23 cellular contexts compared by ENCODE assay signal in genomic region chr2:12987246-12987645, GRCh38.
"Had no signal": no experiment of that assay in that cellular context is flagged by ENCODE, and none has a peak within 500 bp of the region (broad histone marks: within the 10 kb centered on the region; RNA-seq: fewer than 3 reads in every experiment).

No MANE protein-coding gene starts in this region.

- H3K79me2 ChIP-seq: parathyroid adenoma had no signal

- H3K4me2 ChIP-seq: smooth muscle cell had no signal

- FAIRE-seq: frontal cortex, kidney had no signal

- H3K36me3 ChIP-seq: colonic mucosa, neutrophil, right lobe of liver, stomach, tibial artery had no signal

- H3K4me1 Mint-ChIP-seq: neural crest cell had no signal

- H3K27me3 Mint-ChIP-seq: type B pancreatic cell had no signal

- H3K36me3 Mint-ChIP-seq: type B pancreatic cell had no signal

- H3K27ac ChIP-seq: colonic mucosa, neutrophil, parathyroid adenoma, right lobe of liver, stomach, tibial artery had no signal

- H3K9me3 Mint-ChIP-seq: dendritic cell treated with granulocyte-macrophage colony-stimulating factor and Interleukin-4, amounts not matched to agents 40 ng/mL and 50 ng/mL, for 4 days; naive thymus-derived CD4-positive, alpha-beta T cell had no signal

- H3K4me1 ChIP-seq: colonic mucosa, parathyroid adenoma, stomach, tibial artery had no signal

- DNase-seq: colonic mucosa; effector memory CD4-positive, alpha-beta T cell; kidney; mesendoderm; midbrain; naive thymus-derived CD4-positive, alpha-beta T cell; right lobe of liver; stimulated activated CD4-positive, alpha-beta T cell treated with anti-CD3 and anti-CD28 coated beads, Interleukin-12 subunit alpha, Interleukin-12 subunit beta, amount 100 ng/mL, for 4 hours; stimulated activated CD4-positive, alpha-beta T cell treated with anti-CD3 and anti-CD28 coated beads, Interleukin-1b, Interleukin-23, amount 100 ng/mL, for 48 hours; stimulated activated CD4-positive, alpha-beta T cell treated with anti-CD3 and anti-CD28 coated beads, Interleukin-4, amount 100 ng/mL, for 1 hour; stimulated activated CD8-positive, alpha-beta memory T cell treated with anti-CD3 and anti-CD28 coated beads, Interleukin-4, amount 100 ng/mL, for 48 hours; stimulated activated naive CD4-positive, alpha-beta T cell treated with Interleukin-2 at 50 U/mL for 16 hours; stomach; tibial artery had no signal

- H3K27me3 ChIP-seq: colonic mucosa, neutrophil, right lobe of liver, stomach, tibial artery had no signal

- H3K4me3 ChIP-seq: colonic mucosa, right lobe of liver, smooth muscle cell, stomach, tibial artery had no signal

- H3K27ac Mint-ChIP-seq: dendritic cell treated with granulocyte-macrophage colony-stimulating factor and Interleukin-4, amounts not matched to agents 40 ng/mL and 50 ng/mL, for 4 days; naive thymus-derived CD4-positive, alpha-beta T cell; progenitor cell of endocrine pancreas; type B pancreatic cell had no signal

- H3K9me3 ChIP-seq: colonic mucosa, neutrophil, right lobe of liver, stomach, tibial artery had no signal

- H3K9ac ChIP-seq: parathyroid adenoma had no signal

- H2AFZ ChIP-seq: parathyroid adenoma had no signal

- H3K4me3 Mint-ChIP-seq: dendritic cell treated with granulocyte-macrophage colony-stimulating factor and Interleukin-4, amounts not matched to agents 40 ng/mL and 50 ng/mL, for 4 days; naive thymus-derived CD4-positive, alpha-beta T cell; neural crest cell; type B pancreatic cell had no signal

- ATAC-seq: left lobe of liver; naive thymus-derived CD4-positive, alpha-beta T cell; right lobe of liver had no signal
